In the genomic region with DNA sequence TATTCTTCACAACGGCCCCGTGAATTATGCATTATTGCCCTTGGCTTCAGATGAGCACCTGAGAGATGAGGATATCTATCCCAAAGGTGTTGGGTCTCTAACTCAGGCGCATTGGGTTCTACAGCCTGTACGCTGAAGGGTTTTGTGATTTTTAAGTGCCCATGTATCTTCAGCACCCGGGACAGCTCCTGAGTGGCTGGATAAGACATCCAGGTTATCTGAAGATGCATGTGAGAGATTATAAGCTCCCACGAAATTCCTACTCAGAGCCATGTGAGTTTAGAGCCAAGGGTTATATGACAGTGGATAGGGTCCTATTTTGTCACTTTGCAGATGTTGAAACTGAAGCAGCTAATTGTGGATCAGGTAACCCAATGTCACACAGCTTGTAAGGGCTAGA, we compare ENCODE assay signal across 16 cellular contexts.
DNase-seq lines count a peak whose midpoint lies in the region; ATAC-seq and TF ChIP-seq lines count a peak whose summit lies in the region.
"Had no signal": no experiment of that assay in that cellular context is flagged by ENCODE, and none has a peak within 500 bp of the region (broad histone marks: within the 10 kb centered on the region; RNA-seq: fewer than 3 reads in every experiment).

No MANE protein-coding gene starts in this region.

- H3K4me3 Mint-ChIP-seq in mesothelial cell of epicardium, result no peak overlapping the region
- H3K4me3 Mint-ChIP-seq: CD8-positive, alpha-beta memory T cell; T-helper 2 cell treated with Interferon-gamma antibody and Interleukin-4, amounts not matched to agents 5 μg/mL and 100 μg/mL, for 36 hours had no signal

- DNase-seq in GM23248 (peak; percentile 8), M059J (ENCODE audit: low read depth) (peak; percentile 21), astrocyte of the spinal cord (ENCODE audit: low read depth, low spot score) (peak; percentile 3), mesothelial cell of epicardium (ENCODE audit: low spot score in 2 of 2, unreplicated experiment in 2 of 2) (peak; percentile 46 to 62), A172 (ENCODE audit: low spot score) (no peak), NCI-H524 (lab: John Stamatoyannopoulos, UW) (no peak)
- DNase-seq: activated CD4-positive, alpha-beta T cell treated with anti-CD3 and anti-CD28 coated beads, Interleukin-2, amount 50 U/mL, for 48 hours; CD8-positive, alpha-beta memory T cell; effector CD4-positive, alpha-beta T cell; NCI-H1092; NCI-H2171 treated with DMSO at 0.1 percent for 48 hours had no signal

- no peak overlapping the region for H3K4me2 ChIP-seq in GM23248 (ENCODE audit: unreplicated experiment)
- H3K4me2 ChIP-seq: PC-9 had no signal

- no peaks in the 10 kb centered on the region for H3K27me3 Mint-ChIP-seq in mesothelial cell of epicardium (ENCODE audit: low read depth)
- H3K27me3 Mint-ChIP-seq: CD8-positive, alpha-beta memory T cell had no signal

- no peak for TF ChIP-seq CTCF in astrocyte of the spinal cord (IDR thresholded peaks at IDR 0.05; ENCODE audit: low read depth, low read length)
- TF ChIP-seq CTCF in mesothelial cell of epicardium (IDR thresholded peaks at IDR 0.05; ENCODE audit: unreplicated experiment), result no peak

- in situ Hi-C loops in GM23248 (cut with MboI) (loop anchor here (10.0 kb wide), 1 partner anchor 55 kb away; no protein-coding TSS in a partner anchor), astrocyte of the spinal cord (cut with HindIII; ENCODE audit: low sequenced_read_pairs) (no loop called here)

- H3K36me3 ChIP-seq in GM23248 (ENCODE audit: low read depth), result no peaks in the 10 kb centered on the region

- H3K27ac Mint-ChIP-seq in mesothelial cell of epicardium, result no peak overlapping the region
- H3K27ac Mint-ChIP-seq: brain; T-helper 2 cell treated with Interferon-gamma antibody and Interleukin-4, amounts not matched to agents 5 μg/mL and 100 μg/mL, for 36 hours had no signal

- no peak overlapping the region for H2AFZ ChIP-seq in GM23248
- H2AFZ ChIP-seq: PC-9 had no signal

- no peaks in the 10 kb centered on the region for H3K79me2 ChIP-seq in GM23248 (ENCODE audit: insufficient read depth)

- H3K9me3 ChIP-seq in GM23248 (ENCODE audit: low read depth), result no peaks in the 10 kb centered on the region

- no peak overlapping the region for H3K9ac ChIP-seq in GM23248

- H3K9me3 Mint-ChIP-seq in mesothelial cell of epicardium, result peaks cover 7% of the 10 kb centered on the region

- H3K36me3 Mint-ChIP-seq in mesothelial cell of epicardium, result no peaks in the 10 kb centered on the region
- H3K36me3 Mint-ChIP-seq: brain; CD8-positive, alpha-beta memory T cell had no signal

- H3K9me2 ChIP-seq in GM23248 (ENCODE audit: insufficient read depth), result no peaks in the 10 kb centered on the region

- no peaks in the 10 kb centered on the region for H3F3A ChIP-seq in GM23248 (ENCODE audit: insufficient read depth)

- H4K20me1 ChIP-seq in GM23248 (ENCODE audit: insufficient read depth), result no peaks in the 10 kb centered on the region

- H3K27me3 ChIP-seq in GM23248 (replicated peaks; ENCODE audit: insufficient read depth), result no peaks in the 10 kb centered on the region

- ATAC-seq in HG02885 (IDR thresholded peaks at IDR 0.05; ENCODE audit: poor library complexity, unreplicated experiment), result no peak
- no peak for ATAC-seq in GM19023 (IDR thresholded peaks at IDR 0.05; ENCODE audit: unreplicated experiment)

- H3K4me1 Mint-ChIP-seq in mesothelial cell of epicardium, result no peaks in the 10 kb centered on the region
- H3K4me1 Mint-ChIP-seq: CD8-positive, alpha-beta memory T cell had no signal

- no peaks in the 10 kb centered on the region for H3K4me1 ChIP-seq in GM23248 (ENCODE audit: insufficient read depth)

- H3K4me3 ChIP-seq in GM23248 (no peak overlapping the region), astrocyte of the spinal cord (ENCODE audit: low read depth, low read length) (no peak overlapping the region)
- H3K4me3 ChIP-seq: PC-9 had no signal

- 37 to 42% methylated on average over 6 of the region's 6 CpGs for WGBS in GM23248 (ENCODE audit: low coverage in 1 of 2, low lambda C conversion rate in 2 of 2, missing lambda C conversion rate in 2 of 2), 2 experiments

- H3K27ac ChIP-seq in GM23248, result no peak overlapping the region
- H3K27ac ChIP-seq: PC-9 had no signal

Comparison
In these comparisons a context has a peak if more than half of its experiments do, and no peak if none do; other contexts are left out.
1. DNase-seq: peak in GM23248 (single experiment), M059J (single experiment), astrocyte of the spinal cord (single experiment) and mesothelial cell of epicardium (2 of 2); none in A172 (single experiment) and NCI-H524 (0 of 2).